8 cellular contexts compared by ENCODE assay signal in genomic region chr10:97736902-97737769, GRCh38. TPM values are rescaled to one million over a fixed set of nuclear protein-coding genes. Genes with fewer than 3 reads are reported as not detected.
A peak's percentile ranks its signal among the peaks of the same experiment; 100 is the strongest.
DNase-seq lines count a peak whose midpoint lies in the region; ATAC-seq and TF ChIP-seq lines count a peak whose summit lies in the region.

TSS of gene ZFYVE27 (plus strand) at chr10:97737128. CDS start at chr10:97738478, 1,350 bp downstream.

- 0 to 1% methylated on average over 71 to 72 of the region's 72 CpGs for WGBS in esophagus, 2 donors

- ATAC-seq in GM21717 (IDR thresholded peaks at IDR 0.05; ENCODE audit: unreplicated experiment): peak; percentile 78

- H3K27me3 ChIP-seq in esophagus (ENCODE audit: control insufficient read depth in 1 of 2, insufficient read depth in 2 of 2, low read length in 2 of 2) (no peaks in the 10 kb centered on the region), muscle layer of colon (ENCODE audit: control insufficient read depth in 1 of 2, insufficient read depth in 2 of 2, low read length in 2 of 2) (no peaks in the 10 kb centered on the region)

- H3K27ac ChIP-seq in esophagus (ENCODE audit: low read depth in 2 of 2, low read length in 1 of 2): peak within 1 kb of the TSS; percentile 93 to 95
- peak within 1 kb of the TSS; percentile 83 for H3K27ac ChIP-seq in muscle layer of colon (ENCODE audit: low read depth, low read length)

- H3K9me3 ChIP-seq in esophagus (ENCODE audit: control insufficient read depth in 2 of 2, insufficient read depth in 1 of 2, low read depth in 1 of 2, low read length in 1 of 2): no peaks in the 10 kb centered on the region
- no peaks in the 10 kb centered on the region for H3K9me3 ChIP-seq in muscle layer of colon (ENCODE audit: low read length)

- no peaks in the 10 kb centered on the region for H3K36me3 ChIP-seq in esophagus (ENCODE audit: control insufficient read depth in 2 of 2, insufficient read depth in 2 of 2, low read length in 1 of 2)
- peaks cover 4% of the 10 kb centered on the region for H3K36me3 ChIP-seq in muscle layer of colon (ENCODE audit: insufficient read depth, low read length)

- peak within 1 kb of the TSS; percentile 68 for H3K9ac ChIP-seq in muscle layer of colon (ENCODE audit: low read length)

- H3K4me3 ChIP-seq in Jurkat, Clone E6-1 (ENCODE audit: low read length): peak within 1 kb of the TSS; percentile 92
- H3K4me3 ChIP-seq in esophagus (ENCODE audit: low read depth in 1 of 2, low read length in 2 of 2): peak within 1 kb of the TSS; percentile 71 to 95
- peak within 1 kb of the TSS; percentile 77 to 83 for H3K4me3 ChIP-seq in muscle layer of colon (ENCODE audit: low read depth in 1 of 2, low read length in 2 of 2)

- peaks cover 0 to 13% of the 10 kb centered on the region in 2 donors for H3K4me1 ChIP-seq in esophagus (ENCODE audit: control insufficient read depth in 2 of 2, insufficient read depth in 2 of 2, low read length in 1 of 2)
- H3K4me1 ChIP-seq in muscle layer of colon (ENCODE audit: insufficient read depth, low read length): peaks cover 15% of the 10 kb centered on the region

- DNase-seq in DMS53 treated with DMSO at 0.1 percent for 48 hours (lab: John Stamatoyannopoulos, UW; ENCODE audit: unreplicated experiment): peak; percentile 95
- DNase-seq in Jurkat, Clone E6-1 (ENCODE audit: low read depth, low spot score): peak; percentile 90
- DNase-seq in activated T-cell treated with anti-CD3 and anti-CD28 coated beads, Interleukin-2, amount 50 U/mL, for 48 hours: peak; percentile 97 to 99
- DNase-seq in stimulated activated CD8-positive, alpha-beta memory T cell treated with anti-CD3 and anti-CD28 coated beads, Interleukin-7, amount 100 ng/mL, for 1 hour (ENCODE audit: low read depth in 2 of 2): peak; percentile 91

TF ChIP-seq in PFSK-1, 5 proteins besides CTCF, POLR2A, EP300 and RAD21:
- peak; percentile 79 for TF ChIP-seq POLR2AphosphoS5 (IDR thresholded peaks at IDR 0.05; ENCODE audit: low read depth, low read length)
- TF ChIP-seq FOXP2 (optimal IDR thresholded peaks at IDR 0.05; ENCODE audit: borderline replicate concordance, extremely low read depth, extremely low read length, insufficient read depth): peak; percentile 92
- 0 out of 2 replicates have a peak, but pooled peaks have one; percentile 43 for TF ChIP-seq SIN3A (IDR thresholded peaks at IDR 0.05; ENCODE audit: borderline replicate concordance, insufficient read depth, low read length)
- TF ChIP-seq REST (IDR thresholded peaks at IDR 0.05; ENCODE audit: insufficient read depth in 1 of 2, low read depth in 2 of 2, low read length in 2 of 2): peak; percentile 27; a peak in 1 of 4 replicates
- peak; percentile 54; the same call in 1 of the 2 replicates for TF ChIP-seq TAF1 (IDR thresholded peaks at IDR 0.05; ENCODE audit: borderline replicate concordance, insufficient read depth, low read length)

RNA-seq across cellular contexts. Expression of gene ZFYVE27, which starts in this region (rescaled TPM):
- polyA plus RNA-seq in Jurkat, Clone E6-1 (2012; ENCODE audit: insufficient read depth, insufficient read length): 21.7 TPM
- 21.3 TPM for polyA plus RNA-seq in PFSK-1 (2012; ENCODE audit: insufficient read length, low read depth)
- polyA plus RNA-seq in esophagus: 10 to 100 TPM in 1 of 2 donors, 1 to 10 TPM in 1; 9.6 to 14.3 TPM

Comparison
In these comparisons a context has a peak if more than half of its experiments do, and no peak if none do; other contexts are left out.
1. Peak in every context shown above with its lines: DNase-seq, ATAC-seq, H3K4me3 ChIP-seq and H3K27ac ChIP-seq.